ENCODE assay signal across 9 cellular contexts in the genomic region with DNA sequence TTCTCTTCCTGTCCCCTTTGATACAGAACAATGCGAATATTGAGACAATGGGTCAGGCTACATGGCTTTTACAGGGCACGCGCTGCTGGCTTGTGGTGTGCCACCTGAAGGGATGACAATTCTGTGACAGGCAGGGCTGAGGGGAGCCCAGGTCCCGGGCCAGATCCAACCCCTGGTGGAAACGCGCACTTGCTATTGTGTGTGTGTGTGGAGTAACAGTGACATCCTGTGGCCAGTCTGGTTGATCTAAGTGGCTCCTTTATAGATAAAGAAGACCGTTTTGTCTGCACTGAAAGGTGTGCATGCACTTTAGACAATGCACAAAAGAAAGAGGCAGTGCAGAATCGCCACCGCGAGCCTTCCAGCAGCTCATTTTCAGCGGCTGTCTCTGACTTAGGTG.
A peak's percentile ranks its signal among the peaks of the same experiment; 100 is the strongest.
DNase-seq lines count a peak whose midpoint lies in the region; ATAC-seq and TF ChIP-seq lines count a peak whose summit lies in the region.
"Had no signal": no experiment of that assay in that cellular context is flagged by ENCODE, and none has a peak within 500 bp of the region (broad histone marks: within the 10 kb centered on the region; RNA-seq: fewer than 3 reads in every experiment).

No MANE protein-coding gene starts in this region.

- H3K27me3 ChIP-seq in endodermal cell (ENCODE audit: control insufficient read depth, insufficient read depth, low read length, poor library complexity, severe bottlenecking), result peaks cover 14% of the 10 kb centered on the region
- H3K27me3 ChIP-seq in upper lobe of right lung, result no peaks in the 10 kb centered on the region

- no peak for ATAC-seq in HG02885 (IDR thresholded peaks at IDR 0.05; ENCODE audit: poor library complexity, unreplicated experiment)
- ATAC-seq in upper lobe of right lung, result no peak

- intact Hi-C loops in upper lobe of right lung (cut with DNase I), result no loop called here

- H3K27ac Mint-ChIP-seq in endodermal cell, result no peak overlapping the region

- H3K36me3 ChIP-seq in endodermal cell (ENCODE audit: control insufficient read depth, insufficient read depth, low read length) (no peaks in the 10 kb centered on the region), upper lobe of right lung (no peaks in the 10 kb centered on the region)

- no peak overlapping the region for H3K4me3 Mint-ChIP-seq in endodermal cell

- peak; percentile 5 for DNase-seq in activated CD4-positive, alpha-beta T cell treated with anti-CD3 and anti-CD28 coated beads for 48 hours
- no peak for DNase-seq in activated CD4-positive, alpha-beta T cell treated with anti-CD3 and anti-CD28 coated beads, Interleukin-2, amount 50 U/mL, for 48 hours
- DNase-seq in NCI-H460 (ENCODE audit: extremely low read depth, low read depth) (peak; percentile 14), endodermal cell (peak; percentile 80), retina (peak; percentile 67), T-helper 1 cell (no peak), upper lobe of right lung (no peak)

- H3K36me3 Mint-ChIP-seq in endodermal cell (ENCODE audit: low read depth), result no peaks in the 10 kb centered on the region

- whole genome bisulfite sequencing in endodermal cell (ENCODE audit: insufficient coverage in 1 of 2, insufficient read length in 1 of 2), 2 experiments, result 83 to 85% methylated on average over 6 to 11 of the region's 11 CpGs

- no peak overlapping the region for H3K4me3 ChIP-seq in endodermal cell (ENCODE audit: low read length)
- H3K4me3 ChIP-seq in upper lobe of right lung, result no peak overlapping the region

- peaks cover 13% of the 10 kb centered on the region for H3K27me3 Mint-ChIP-seq in endodermal cell (ENCODE audit: insufficient read depth)

- H3K4me1 ChIP-seq in endodermal cell (ENCODE audit: control insufficient read depth, insufficient read depth, low read length) (no peaks in the 10 kb centered on the region), upper lobe of right lung (no peaks in the 10 kb centered on the region)

- H3K9me3 ChIP-seq in endodermal cell (ENCODE audit: control insufficient read depth, low read length) (no peaks in the 10 kb centered on the region), upper lobe of right lung (no peaks in the 10 kb centered on the region)

- no peaks in the 10 kb centered on the region for H3K9me3 Mint-ChIP-seq in endodermal cell

- no peak overlapping the region for H3K9ac ChIP-seq in endodermal cell (ENCODE audit: extremely low read depth, low read length, poor library complexity, severe bottlenecking)

- TF ChIP-seq CTCF in endodermal cell (conservative IDR thresholded peaks at IDR 0.05), result peak; percentile 72
- no peak for TF ChIP-seq CTCF in upper lobe of right lung (IDR thresholded peaks at IDR 0.05)

- H3K27ac ChIP-seq in endodermal cell (ENCODE audit: low read depth, low read length) (no peak overlapping the region), upper lobe of right lung (no peak overlapping the region)
- H3K27ac ChIP-seq: RWPE1 had no signal

- H3K4me1 Mint-ChIP-seq in endodermal cell, result no peaks in the 10 kb centered on the region

Comparison
In these comparisons a context has a peak if more than half of its experiments do, and no peak if none do; other contexts are left out.
1. DNase-seq: peak in activated CD4-positive, alpha-beta T cell treated with anti-CD3 and anti-CD28 coated beads for 48 hours (single experiment), NCI-H460 (single experiment), endodermal cell (single experiment) and retina (single experiment); none in activated CD4-positive, alpha-beta T cell treated with anti-CD3 and anti-CD28 coated beads, Interleukin-2, amount 50 U/mL, for 48 hours (0 of 2), T-helper 1 cell (0 of 5) and upper lobe of right lung (single experiment).